7 cellular contexts compared by ENCODE assay signal in the genomic region with DNA sequence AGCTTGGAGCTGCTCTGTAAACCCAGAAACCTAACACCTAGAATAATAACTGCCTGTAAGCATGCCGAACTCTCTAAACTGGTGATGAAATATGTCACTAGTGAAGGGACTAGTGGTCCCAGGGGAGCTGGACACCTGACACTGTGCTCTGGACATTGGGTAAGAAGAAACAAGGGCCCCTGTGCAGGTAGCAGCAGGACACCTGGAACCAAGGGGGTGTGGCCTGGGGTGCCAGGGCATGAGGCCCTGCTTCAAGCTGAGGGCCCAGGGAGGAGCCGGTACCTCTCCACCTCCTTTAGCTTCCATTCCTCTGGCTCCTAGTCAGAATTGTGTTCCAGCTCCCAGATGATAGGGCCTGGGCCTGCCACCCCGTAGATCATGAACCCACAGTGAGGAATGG.
"Had no signal": no experiment of that assay in that cellular context is flagged by ENCODE, and none has a peak within 500 bp of the region (broad histone marks: within the 10 kb centered on the region; RNA-seq: fewer than 3 reads in every experiment).

No MANE protein-coding gene starts in this region.

- H3K4me1 Mint-ChIP-seq: H9 had no signal

- DNase-seq: GM23248, GOT3, H9, HCEC 1CT, IMR-90 had no signal

- FAIRE-seq: H54, HTR-8/SVneo had no signal

- H3K4me3 Mint-ChIP-seq: H9 had no signal

- H3K9ac ChIP-seq: GM23248 had no signal

- H3K27ac Mint-ChIP-seq: H9 had no signal

- H3K27ac ChIP-seq: GM23248 had no signal

- H3K4me3 ChIP-seq: GM23248 had no signal
